ENCODE assay signal across 8 cellular contexts in the genomic region with DNA sequence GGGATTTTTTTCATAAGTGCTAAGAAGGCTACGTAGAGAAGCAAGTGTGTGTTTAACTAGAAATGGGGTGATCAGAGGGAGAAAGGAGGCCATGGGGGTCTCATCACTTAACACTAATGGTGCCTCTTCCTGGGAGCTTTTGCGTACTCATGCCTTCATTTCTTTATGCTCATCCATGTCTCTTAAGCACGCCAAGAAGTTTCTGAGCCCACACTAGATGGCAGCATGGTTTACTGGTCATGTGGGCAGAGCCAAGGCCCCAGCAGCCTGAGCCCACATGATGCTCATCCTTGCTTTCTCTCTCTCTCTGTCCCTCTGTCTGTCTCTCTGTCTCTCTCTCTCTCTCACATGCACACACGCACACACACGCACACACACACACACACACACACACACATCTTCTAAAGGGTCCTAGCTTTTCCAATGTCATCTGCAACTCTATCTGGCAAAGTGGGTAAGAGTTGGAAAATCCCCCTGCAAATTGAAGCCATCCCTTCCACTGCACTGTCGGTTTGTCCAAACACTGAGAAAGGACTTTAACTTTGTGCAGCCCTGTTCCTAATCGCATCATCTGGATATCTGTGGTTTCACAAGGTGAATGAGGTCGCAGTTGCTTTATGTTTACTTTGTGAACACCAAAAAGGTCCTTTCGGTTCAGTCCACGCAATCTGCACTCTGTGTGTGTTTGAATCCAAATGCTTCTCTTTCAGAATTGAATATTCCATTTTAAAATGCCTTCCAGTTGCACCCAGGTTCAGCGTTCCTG.
DNase-seq lines count a peak whose midpoint lies in the region; ATAC-seq and TF ChIP-seq lines count a peak whose summit lies in the region.

No MANE protein-coding gene starts in this region.

- no peaks in the 10 kb centered on the region for H3K4me1 ChIP-seq in SJCRH30

- H3K4me3 ChIP-seq in SJCRH30 = no peak overlapping the region
- H3K4me3 ChIP-seq in retinal pigment epithelial cell (ENCODE audit: low read length) = no peak overlapping the region

- no peaks in the 10 kb centered on the region for H3K9me3 ChIP-seq in SJCRH30 (replicated peaks)

- no peak overlapping the region for H3K27ac ChIP-seq in SJCRH30

- H3K36me3 ChIP-seq in SJCRH30 = no peaks in the 10 kb centered on the region

- no peaks in the 10 kb centered on the region for H3K27me3 ChIP-seq in SJCRH30

- TF ChIP-seq CTCF in retinal pigment epithelial cell (conservative IDR thresholded peaks at IDR 0.05; ENCODE audit: low read depth, low read length) = peak; percentile 49

- ATAC-seq in HG03439 (IDR thresholded peaks at IDR 0.05; ENCODE audit: unreplicated experiment) (peak; percentile 59), GM21737 (IDR thresholded peaks at IDR 0.05; ENCODE audit: unreplicated experiment) (no peak)

- peak; percentile 16 for DNase-seq in NCI-H2171 treated with DMSO at 0.1 percent for 48 hours (lab: John Stamatoyannopoulos, UW)
- no peak for DNase-seq in NCI-H2171 (lab: John Stamatoyannopoulos, UW)
- DNase-seq in SJCRH30 = peak; percentile 11 to 49
- peak; percentile 78 for DNase-seq in globus pallidus (ENCODE audit: low spot score)
- DNase-seq in retinal pigment epithelial cell (ENCODE audit: low read depth) = no peak
- no peak for DNase-seq in NCI-H2029 (lab: John Stamatoyannopoulos, UW)

Comparison
In these comparisons a context has a peak if more than half of its experiments do, and no peak if none do; other contexts are left out.
1. DNase-seq: peak in NCI-H2171 treated with DMSO at 0.1 percent for 48 hours (single experiment), SJCRH30 (2 of 2) and globus pallidus (single experiment); none in NCI-H2171 (single experiment), retinal pigment epithelial cell (single experiment) and NCI-H2029 (single experiment).